ENCODE assay signal across 13 cellular contexts in the genomic region with DNA sequence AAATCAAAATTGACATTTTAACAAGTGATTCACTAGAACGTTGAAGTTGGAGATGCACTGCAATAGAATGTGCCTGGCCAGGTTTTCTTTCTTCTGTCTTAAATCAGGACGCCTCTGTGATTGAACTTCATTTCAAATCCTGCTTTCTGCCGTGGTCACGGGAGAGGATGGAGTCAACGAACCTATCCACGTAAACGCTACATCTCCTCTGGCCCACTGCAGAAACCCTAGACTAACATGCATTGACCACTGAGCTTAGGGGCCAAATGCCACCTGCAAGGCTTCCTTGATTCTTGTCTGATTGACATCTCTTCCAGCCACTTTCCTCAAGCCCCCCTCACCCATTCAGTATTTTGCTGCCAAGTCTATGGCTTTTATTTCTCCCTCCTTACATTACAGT. TPM values are rescaled to one million over a fixed set of nuclear protein-coding genes. Genes with fewer than 3 reads are reported as not detected.
DNase-seq lines count a peak whose midpoint lies in the region; ATAC-seq, FAIRE-seq and TF ChIP-seq lines count a peak whose summit lies in the region.
"Had no signal": no experiment of that assay in that cellular context is flagged by ENCODE, and none has a peak within 500 bp of the region (broad histone marks: within the 10 kb centered on the region; RNA-seq: fewer than 3 reads in every experiment).

No MANE protein-coding gene starts in this region.

- H3K9me3 Mint-ChIP-seq in nephron progenitor cell: peaks cover 21% of the 10 kb centered on the region

- H3K4me1 ChIP-seq in HUES48 (ENCODE audit: control insufficient read depth, insufficient read depth, low read length) (peaks cover 33% of the 10 kb centered on the region), H1 (replicated peaks in 1 of 4; ENCODE audit: control insufficient read depth in 3 of 4, insufficient read depth in 4 of 4, low read length in 3 of 4) (peaks cover 9 to 20% (median 19%) of the 10 kb centered on the region in 4 experiments; a peak in 6 of 7 replicates)
- H3K4me1 ChIP-seq: BE2C had no signal

- 29% methylated on average over 7 of the region's 7 CpGs; no CpG with 5 or more reads in 1 of the 2 experiments for WGBS in H1 (ENCODE audit: extremely low coverage in 1 of 2, insufficient coverage in 1 of 2, insufficient read length in 1 of 2, insufficient replicate concordance in 2 of 2, low coverage in 1 of 2, low lambda C conversion rate in 2 of 2, missing lambda C conversion rate in 1 of 2), 2 experiments

- H4K8ac ChIP-seq in H1 (ENCODE audit: extremely low read depth, insufficient read depth, low read length): no peak overlapping the region

- H3K36me3 ChIP-seq in HUES48 (ENCODE audit: control insufficient read depth, insufficient read depth, low read length): no peaks in the 10 kb centered on the region
- no peaks in the 10 kb centered on the region for H3K36me3 ChIP-seq in H1 (ENCODE audit: control insufficient read depth in 2 of 4, insufficient read depth in 4 of 4, low read length in 3 of 4)
- H3K36me3 ChIP-seq: BE2C had no signal

- no peak for TF ChIP-seq EP300 in H1 (IDR thresholded peaks at IDR 0.05; ENCODE audit: borderline replicate concordance in 1 of 2, low read depth in 2 of 2, low read length in 2 of 2)

- no peaks in the 10 kb centered on the region for H3K79me1 ChIP-seq in H1 (ENCODE audit: low read depth, low read length)

- H3K9me3 ChIP-seq in HUES48 (ENCODE audit: control insufficient read depth, insufficient read depth, low read length) (no peaks in the 10 kb centered on the region), H1 (ENCODE audit: insufficient read depth in 2 of 2, low read depth in 1 of 2, low read length in 1 of 2) (0 out of 4 replicates have a peak, but pooled peaks cover 0 to 3% of the 10 kb centered on the region in 2 experiments)
- H3K9me3 ChIP-seq: BE2C had no signal

- CTCF ChIA-PET in H1 (lab: Charles Lee; ENCODE audit: partially characterized antibody): interaction anchor here (0.6 to 5.2 kb wide), 25 partner anchors 8 to 823 kb away, joined by 3 to 69 read pairs (median 4); no protein-coding TSS in a partner anchor

- no peak for ATAC-seq in left colon

- no peak overlapping the region for H3K4ac ChIP-seq in H1 (replicated peaks; ENCODE audit: insufficient read length, low read depth, low read length)

- H3K56ac ChIP-seq in H1 (replicated peaks; ENCODE audit: insufficient read length, low read depth, low read length): no peak overlapping the region

- no peak overlapping the region for H2AK5ac ChIP-seq in H1 (ENCODE audit: low read depth, low read length)

- H3K4me3 Mint-ChIP-seq in nephron progenitor cell: peak overlapping the region; percentile 79

- H2BK12ac ChIP-seq in H1 (ENCODE audit: low read depth, low read length): no peak overlapping the region

- H2BK5ac ChIP-seq in H1 (ENCODE audit: low read depth, low read length): no peak overlapping the region

- no peak overlapping the region for H3K9ac ChIP-seq in HUES48 (ENCODE audit: low read depth, low read length)
- no peak overlapping the region for H3K9ac ChIP-seq in H1 (replicated peaks in 1 of 4; ENCODE audit: extremely low read depth in 1 of 4, low read depth in 3 of 4, low read length in 3 of 4)

- H3K18ac ChIP-seq in H1 (ENCODE audit: extremely low read depth, low read length): no peak overlapping the region

- H3K27me3 ChIP-seq in HUES48 (ENCODE audit: control insufficient read depth, insufficient read depth, low read length): peaks cover 57% of the 10 kb centered on the region
- peaks cover 28 to 48% (median 44%) of the 10 kb centered on the region in 4 experiments for H3K27me3 ChIP-seq in H1 (replicated peaks in 1 of 4; ENCODE audit: control insufficient read depth in 3 of 4, extremely low read depth in 1 of 4, insufficient read depth in 3 of 4, low read length in 3 of 4)

- H3K23ac ChIP-seq in H1 (ENCODE audit: insufficient read length): no peak overlapping the region

- no peak for TF ChIP-seq RAD21 in H1 (IDR thresholded peaks at IDR 0.05 in 1 of 2, conservative IDR thresholded peaks at IDR 0.05 in 1 of 2; ENCODE audit: low read depth in 2 of 2, low read length in 2 of 2)

- peak overlapping the region; percentile 97 to 100 for H3K4me2 ChIP-seq in H1 (ENCODE audit: insufficient read depth in 1 of 2, low read depth in 2 of 2, low read length in 2 of 2)

- DNase-seq in GM13977 (ENCODE audit: low spot score) (peak; percentile 8), H1 (ENCODE audit: low read depth in 1 of 2, low spot score in 2 of 2) (no peak), nephron progenitor cell (no peak), left colon (no peak), NCI-H2029 (lab: John Stamatoyannopoulos, UW) (no peak), NCI-H526 treated with DMSO at 0.1 percent for 48 hours (lab: John Stamatoyannopoulos, UW) (no peak), occipital lobe (lab: John Stamatoyannopoulos, UW) (no peak)
- DNase-seq: NCI-H187 treated with DMSO at 0.1 percent for 48 hours had no signal

- no peak overlapping the region for H4K5ac ChIP-seq in H1 (ENCODE audit: insufficient read length, low read depth, low read length)

- in situ Hi-C loops in GM13977 (cut with MboI; ENCODE audit: low pct_unique_long_range_greater_than_20kb, low sequenced_read_pairs, unreplicated experiment): loop anchor here (10.0 kb wide), 1 partner anchor 535 kb away; no protein-coding TSS in a partner anchor

- H2BK20ac ChIP-seq in H1 (ENCODE audit: low read length): peak overlapping the region; percentile 9; the same call in 1 of the 2 replicates

- POLR2A ChIA-PET in H1 (lab: Charles Lee; ENCODE audit: partially characterized antibody): interaction anchor here (1.6 kb wide), 1 partner anchor 523 kb away, joined by 3 read pairs; no protein-coding TSS in a partner anchor

- no peak overlapping the region for H2BK120ac ChIP-seq in H1 (replicated peaks; ENCODE audit: low read depth, low read length)

- no peak overlapping the region for H4K91ac ChIP-seq in H1 (replicated peaks; ENCODE audit: insufficient read length, low read length)

- TF ChIP-seq POLR2A in H1 (IDR thresholded peaks at IDR 0.05; ENCODE audit: control extremely low read depth in 1 of 2, low read depth in 2 of 2, low read length in 2 of 2): no peak

- H3K27me3 Mint-ChIP-seq in nephron progenitor cell (ENCODE audit: low read depth, poor library complexity): peaks cover 74% of the 10 kb centered on the region

- no peak overlapping the region for H3K14ac ChIP-seq in H1 (ENCODE audit: insufficient read length)

- peak overlapping the region; percentile 15 for H3K27ac ChIP-seq in HUES48 (ENCODE audit: low read depth, low read length)
- H3K27ac ChIP-seq in H1 (ENCODE audit: low read depth, low read length): no peak overlapping the region

- no peaks in the 10 kb centered on the region for H3K79me2 ChIP-seq in H1 (ENCODE audit: control insufficient read depth in 1 of 2, insufficient read depth in 2 of 2, low read length in 2 of 2)

- peaks cover 3% of the 10 kb centered on the region for H3K36me3 Mint-ChIP-seq in nephron progenitor cell (ENCODE audit: low read depth)
- H3K36me3 Mint-ChIP-seq: CD4-positive, alpha-beta memory T cell had no signal

- H3K4me1 Mint-ChIP-seq in nephron progenitor cell: peaks cover 39% of the 10 kb centered on the region

- peaks cover 7% of the 10 kb centered on the region; the same call in 1 of the 2 replicates for H3K23me2 ChIP-seq in H1 (ENCODE audit: low read depth, low read length)

- H2BK15ac ChIP-seq in H1 (ENCODE audit: low read length): no peak overlapping the region

- no peak for TF ChIP-seq CTCF in GM13977 (IDR thresholded peaks at IDR 0.05; ENCODE audit: extremely low read depth, insufficient read depth, missing control alignments)
- TF ChIP-seq CTCF in H1 (IDR thresholded peaks at IDR 0.05; ENCODE audit: control extremely low read depth in 1 of 3, insufficient read depth in 1 of 3, low read depth in 1 of 3, low read length in 3 of 3): no peak
- no peak for TF ChIP-seq CTCF in nephron progenitor cell (IDR thresholded peaks at IDR 0.05)

- intact Hi-C loops in left colon (cut with DNase I, micrococcal nuclease): loop anchor here in 1 of 2 donors (5.0 kb wide), 1 partner anchor 628 kb away; no protein-coding TSS in a partner anchor

- H2AFZ ChIP-seq in H1 (ENCODE audit: low read length): no peak overlapping the region

- peaks cover 0 to 2% of the 10 kb centered on the region in 2 experiments for H4K20me1 ChIP-seq in H1 (replicated peaks in 1 of 2; ENCODE audit: control insufficient read depth in 1 of 2, insufficient read depth in 2 of 2, low read length in 2 of 2)

- FAIRE-seq in H1 (lab: Jason Lieb, UNC): no peak
- FAIRE-seq: HepG2, RCC 7860 had no signal

- H3K27ac Mint-ChIP-seq in nephron progenitor cell: no peak overlapping the region
- H3K27ac Mint-ChIP-seq: CD4-positive, alpha-beta memory T cell had no signal

- peak overlapping the region; percentile 59 for H3K4me3 ChIP-seq in HUES48 (ENCODE audit: low read depth, low read length)
- peak overlapping the region in 2 of 4 experiments; percentile 42 to 69; a peak in 3 of 8 replicates for H3K4me3 ChIP-seq in H1 (ENCODE audit: extremely low read depth in 1 of 4, insufficient read depth in 2 of 4, low read depth in 3 of 4, low read length in 4 of 4)

TF ChIP-seq in H1, 55 proteins besides CTCF, POLR2A, EP300 and RAD21 (continues in another document):
- no peak for TF ChIP-seq ZNF274 (IDR thresholded peaks at IDR 0.05; ENCODE audit: borderline replicate concordance, extremely low read depth, low read length)

RNA-seq across cellular contexts. Expression of a gene that starts 6.3 kb away (rescaled TPM):
- 0.69 and 0.78 TPM in 2 replicates for total RNA-seq in H1 (2021; fragmentation: NEBNext Ultra II Directional; extraction: Animal tissue kit (Norgen Biotek cat#: 25700))
- polyA plus RNA-seq in H1 (2011; rRNA removed): 0.03 and 0.11 TPM in 2 replicates
- polyA plus RNA-seq in H1 (2011; cell fraction: cytosol; rRNA removed): 0.26 TPM
- polyA plus RNA-seq in H1 (2011; cell fraction: nucleus; rRNA removed): 0.21 TPM
- 0.09 to 1.1 TPM (median 0.18 TPM) in 4 replicates for polyA plus RNA-seq in H1 (2012, experiment 1 of 2)
- polyA plus RNA-seq in H1 (2012, experiment 2 of 2): not detected
- 0.18 TPM for polyA plus RNA-seq in H1 (2013, experiment 1 of 2)
- 0.11 TPM for polyA plus RNA-seq in H1 (2013, experiment 2 of 2)
- polyA minus RNA-seq in H1 (2011; rRNA and poly(A)+ RNA removed): 0.07 and 1.1 TPM in 2 replicates
- not detected for polyA minus RNA-seq in H1 (2011; cell fraction: cytosol; rRNA and poly(A)+ RNA removed)
- 0.30 TPM for polyA minus RNA-seq in H1 (2011; cell fraction: nucleus; rRNA and poly(A)+ RNA removed)
- total RNA-seq in left colon (100 to 1,000 TPM in 1 of 2 donors, 10 to 100 TPM in 1; 73.2 to 140 TPM), occipital lobe (5.8 TPM)
- total RNA-seq: CD4-positive, alpha-beta memory T cell had no signal

Comparison
In these comparisons a context has a peak if more than half of its experiments do, and no peak if none do; other contexts are left out.
1. RNA of a gene that starts 6.3 kb away (total RNA-seq): 73.2 to 140 TPM in left colon; 5.8 TPM in occipital lobe (single experiment) and 0.69 to 0.78 TPM in H1; every median in the first group is over 10 times any median in the second.